Comparison of ENCODE assay signal across 13 cellular contexts in the genomic region with DNA sequence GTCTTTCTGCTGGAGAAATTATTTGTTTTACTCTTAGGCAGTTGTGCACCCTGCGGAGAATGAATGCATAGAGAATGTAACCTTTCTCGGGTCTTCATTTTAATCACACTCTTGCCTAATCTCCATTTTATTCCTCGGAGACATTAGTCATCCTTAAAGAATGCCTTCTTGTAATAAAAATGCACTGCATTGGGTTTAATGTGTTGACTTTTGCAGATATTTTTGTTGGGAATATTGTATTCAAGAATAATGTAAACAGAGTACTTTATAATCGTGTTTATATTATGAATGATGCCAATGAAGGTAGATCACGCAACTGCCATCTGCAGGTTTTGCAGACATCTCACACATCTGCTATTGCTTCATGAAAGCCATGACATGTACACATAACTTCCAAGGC.
DNase-seq lines count a peak whose midpoint lies in the region; ATAC-seq and TF ChIP-seq lines count a peak whose summit lies in the region.
"Had no signal": no experiment of that assay in that cellular context is flagged by ENCODE, and none has a peak within 500 bp of the region (broad histone marks: within the 10 kb centered on the region; RNA-seq: fewer than 3 reads in every experiment).

No MANE protein-coding gene starts in this region.

- no peak overlapping the region for H3K4me3 Mint-ChIP-seq in stimulated activated effector memory CD8-positive, alpha-beta T cell treated with anti-CD3 and anti-CD28 coated beads, Interleukin-12 subunit alpha, Interleukin-12 subunit beta, amount 100 ng/mL, for 72 hours
- H3K4me3 Mint-ChIP-seq: activated naive CD4-positive, alpha-beta T cell treated with anti-CD3 and anti-CD28 coated beads, Interleukin-2, amount 50 U/mL, for 24 hours; CD8-positive, alpha-beta T cell; neural crest cell had no signal

- no peaks in the 10 kb centered on the region for H3F3A ChIP-seq in smooth muscle cell (ENCODE audit: low read depth)

- no peaks in the 10 kb centered on the region for H3K9me3 ChIP-seq in smooth muscle cell (replicated peaks; ENCODE audit: low read depth)
- H3K9me3 ChIP-seq in tibial nerve, result no peaks in the 10 kb centered on the region
- H3K9me3 ChIP-seq: esophagus muscularis mucosa had no signal

- H3K9ac ChIP-seq in smooth muscle cell (ENCODE audit: low read depth), result no peak overlapping the region

- ATAC-seq in stimulated activated effector memory CD8-positive, alpha-beta T cell treated with anti-CD3 and anti-CD28 coated beads, Interleukin-12 subunit alpha, Interleukin-12 subunit beta, amount 100 ng/mL, for 72 hours, result no peak
- ATAC-seq: CD8-positive, alpha-beta T cell had no signal

- no peaks in the 10 kb centered on the region for H3K79me2 ChIP-seq in smooth muscle cell (ENCODE audit: low read depth)

- no peaks in the 10 kb centered on the region for H4K20me1 ChIP-seq in smooth muscle cell (ENCODE audit: low read depth)

- TF ChIP-seq CTCF in astrocyte of the spinal cord (IDR thresholded peaks at IDR 0.05; ENCODE audit: low read depth, low read length), result no peak
- TF ChIP-seq CTCF in smooth muscle cell (IDR thresholded peaks at IDR 0.05; ENCODE audit: borderline replicate concordance, insufficient read depth, poor library complexity, severe bottlenecking), result no peak
- TF ChIP-seq CTCF in tibial nerve (IDR thresholded peaks at IDR 0.05), result no peak

- no peak overlapping the region for H2AFZ ChIP-seq in smooth muscle cell (ENCODE audit: low read depth)

- H3K4me3 ChIP-seq in astrocyte of the spinal cord (ENCODE audit: low read depth, low read length) (no peak overlapping the region), smooth muscle cell (no peak overlapping the region), tibial nerve (no peak overlapping the region)
- H3K4me3 ChIP-seq: esophagus muscularis mucosa, lung had no signal

- peaks cover 6% of the 10 kb centered on the region for H3K4me1 ChIP-seq in smooth muscle cell (ENCODE audit: low read depth)
- peaks cover 0 to 4% (median 0%) of the 10 kb centered on the region in 4 donors for H3K4me1 ChIP-seq in tibial nerve
- H3K4me1 ChIP-seq: esophagus muscularis mucosa had no signal

- in situ Hi-C loops in astrocyte of the spinal cord (cut with HindIII; ENCODE audit: low sequenced_read_pairs), result no loop called here

- TF ChIP-seq EP300 in tibial nerve (IDR thresholded peaks at IDR 0.05), result no peak

- 49% methylated on average over 5 of the region's 5 CpGs for WGBS in smooth muscle cell (ENCODE audit: low lambda C conversion rate)
- WGBS in tibial nerve, 2 donors, result 20 to 23% methylated on average over 5 of the region's 5 CpGs

- no peak overlapping the region for H3K27ac ChIP-seq in smooth muscle cell (ENCODE audit: low read depth)
- H3K27ac ChIP-seq in tibial nerve, result no peak overlapping the region
- H3K27ac ChIP-seq: esophagus muscularis mucosa had no signal

- H3K27me3 ChIP-seq in smooth muscle cell (ENCODE audit: low read depth) (no peaks in the 10 kb centered on the region), tibial nerve (no peaks in the 10 kb centered on the region)
- H3K27me3 ChIP-seq: esophagus muscularis mucosa had no signal

- H3K27ac Mint-ChIP-seq in stimulated activated effector memory CD8-positive, alpha-beta T cell treated with anti-CD3 and anti-CD28 coated beads, Interleukin-12 subunit alpha, Interleukin-12 subunit beta, amount 100 ng/mL, for 72 hours, result no peak overlapping the region
- H3K27ac Mint-ChIP-seq: activated naive CD4-positive, alpha-beta T cell treated with anti-CD3 and anti-CD28 coated beads, Interleukin-2, amount 50 U/mL, for 24 hours; CD8-positive, alpha-beta T cell had no signal

- H3K4me2 ChIP-seq in smooth muscle cell, result peak overlapping the region; percentile 39

- no peaks in the 10 kb centered on the region for H3K36me3 Mint-ChIP-seq in stimulated activated effector memory CD8-positive, alpha-beta T cell treated with anti-CD3 and anti-CD28 coated beads, Interleukin-12 subunit alpha, Interleukin-12 subunit beta, amount 100 ng/mL, for 72 hours
- H3K36me3 Mint-ChIP-seq: activated naive CD4-positive, alpha-beta T cell treated with anti-CD3 and anti-CD28 coated beads, Interleukin-2, amount 50 U/mL, for 24 hours; CD8-positive, alpha-beta T cell had no signal

- DNase-seq in HS-27A (ENCODE audit: low read depth) (peak; percentile 45), NCI-H345 (lab: John Stamatoyannopoulos, UW) (peak; percentile 29), astrocyte of the spinal cord (ENCODE audit: low read depth, low spot score) (peak; percentile 91), smooth muscle cell (lab: John Stamatoyannopoulos, UW; ENCODE audit: unreplicated experiment) (no peak), tibial nerve (ENCODE audit: low spot score in 2 of 2) (no peak), AG08396 (ENCODE audit: low spot score) (no peak)
- DNase-seq in stimulated activated effector memory CD8-positive, alpha-beta T cell treated with anti-CD3 and anti-CD28 coated beads, Interleukin-12 subunit alpha, Interleukin-12 subunit beta, amount 100 ng/mL, for 72 hours (ENCODE audit: low spot score in 2 of 2), result no peak
- DNase-seq: CD8-positive, alpha-beta T cell; MM.1S had no signal

- peaks cover 20% of the 10 kb centered on the region for H3K9me3 Mint-ChIP-seq in stimulated activated effector memory CD8-positive, alpha-beta T cell treated with anti-CD3 and anti-CD28 coated beads, Interleukin-12 subunit alpha, Interleukin-12 subunit beta, amount 100 ng/mL, for 72 hours
- H3K9me3 Mint-ChIP-seq: activated naive CD4-positive, alpha-beta T cell treated with anti-CD3 and anti-CD28 coated beads, Interleukin-2, amount 50 U/mL, for 24 hours; neural crest cell had no signal

- no peaks in the 10 kb centered on the region for H3K4me1 Mint-ChIP-seq in stimulated activated effector memory CD8-positive, alpha-beta T cell treated with anti-CD3 and anti-CD28 coated beads, Interleukin-12 subunit alpha, Interleukin-12 subunit beta, amount 100 ng/mL, for 72 hours
- H3K4me1 Mint-ChIP-seq: activated naive CD4-positive, alpha-beta T cell treated with anti-CD3 and anti-CD28 coated beads, Interleukin-2, amount 50 U/mL, for 24 hours had no signal

- H3K36me3 ChIP-seq in smooth muscle cell (ENCODE audit: low read depth) (no peaks in the 10 kb centered on the region), tibial nerve (no peaks in the 10 kb centered on the region)
- H3K36me3 ChIP-seq: esophagus muscularis mucosa had no signal

- TF ChIP-seq POLR2A in tibial nerve (IDR thresholded peaks at IDR 0.05), result no peak

Comparison
In these comparisons a context has a peak if more than half of its experiments do, and no peak if none do; other contexts are left out.
1. DNase-seq: peak in HS-27A (single experiment), NCI-H345 (single experiment) and astrocyte of the spinal cord (single experiment); none in smooth muscle cell (single experiment), tibial nerve (0 of 2), stimulated activated effector memory CD8-positive, alpha-beta T cell treated with anti-CD3 and anti-CD28 coated beads, Interleukin-12 subunit alpha, Interleukin-12 subunit beta, amount 100 ng/mL, for 72 hours (0 of 2) and AG08396 (single experiment).